Comparison of ENCODE assay signal across 23 cellular contexts in genomic region chr20:43287637-43288036, GRCh38.
"Had no signal": no experiment of that assay in that cellular context is flagged by ENCODE, and none has a peak within 500 bp of the region (broad histone marks: within the 10 kb centered on the region; RNA-seq: fewer than 3 reads in every experiment).

No MANE protein-coding gene starts in this region.

- H3K27me3 ChIP-seq: hepatocyte, testis, tibial nerve, upper lobe of right lung, vagina had no signal

- H3K27ac Mint-ChIP-seq: naive B cell; nephron; progenitor cell of endocrine pancreas; stimulated activated memory B cell treated with anti-CD40 and anti-IgM and Interleukin-4, amounts not matched to agents 10 μg/mL and 1 μg/mL and 100 μg/mL, for 72 hours; stimulated activated naive CD8-positive, alpha-beta T cell treated with anti-CD3 and anti-CD28 coated beads, Interleukin-15, Interleukin-2, amounts not matched to agents 100 ng/mL and 50 ng/mL, for 24 hours had no signal

- H3K4me3 Mint-ChIP-seq: naive B cell; nephron; stimulated activated memory B cell treated with anti-CD40 and anti-IgM and Interleukin-4, amounts not matched to agents 10 μg/mL and 1 μg/mL and 100 μg/mL, for 72 hours; stimulated activated naive CD8-positive, alpha-beta T cell treated with anti-CD3 and anti-CD28 coated beads, Interleukin-15, Interleukin-2, amounts not matched to agents 100 ng/mL and 50 ng/mL, for 24 hours had no signal

- H3K27ac ChIP-seq: hepatocyte, pancreas, spleen, testis, tibial nerve, upper lobe of right lung, vagina had no signal

- H3K27me3 Mint-ChIP-seq: progenitor cell of endocrine pancreas had no signal

- H3K79me2 ChIP-seq: hepatocyte had no signal

- H3K9me3 Mint-ChIP-seq: stimulated activated naive CD8-positive, alpha-beta T cell treated with anti-CD3 and anti-CD28 coated beads, Interleukin-15, Interleukin-2, amounts not matched to agents 100 ng/mL and 50 ng/mL, for 24 hours had no signal

- H3K36me3 ChIP-seq: pancreas, spleen, tibial nerve, upper lobe of right lung, vagina had no signal

- DNase-seq: dermis blood vessel endothelial cell; foreskin melanocyte; head of caudate nucleus; left colon; left ventricle myocardium superior; mesendoderm; naive B cell; occipital lobe; pancreas; spleen; stimulated activated CD4-positive, alpha-beta T cell treated with anti-CD3 and anti-CD28 coated beads, Interleukin-15, amount 100 ng/mL, for 24 hours; stimulated activated CD4-positive, alpha-beta T cell treated with anti-CD3 and anti-CD28 coated beads, Interleukin-1b, Interleukin-23, amount 100 ng/mL, for 48 hours; stimulated activated CD4-positive, alpha-beta T cell treated with anti-CD3 and anti-CD28 coated beads, Interleukin-4, amount 100 ng/mL, for 24 hours; testis; upper lobe of right lung had no signal

- H3K4me3 ChIP-seq: hepatocyte, pancreas, spleen, testis, tibial nerve, upper lobe of right lung, vagina had no signal

- H2AFZ ChIP-seq: hepatocyte had no signal

- H3K9me3 ChIP-seq: pancreas, spleen, testis, upper lobe of right lung, vagina had no signal

- H3K4me1 ChIP-seq: pancreas, spleen, testis, tibial nerve, upper lobe of right lung, vagina had no signal

- H3K4me2 ChIP-seq: hepatocyte had no signal

- H3K4me1 Mint-ChIP-seq: naive B cell; nephron; stimulated activated memory B cell treated with anti-CD40 and anti-IgM and Interleukin-4, amounts not matched to agents 10 μg/mL and 1 μg/mL and 100 μg/mL, for 72 hours had no signal

- ATAC-seq: left colon; left ventricle myocardium superior; pancreas; sciatic nerve; stimulated activated memory B cell treated with anti-CD40 and anti-IgM and Interleukin-4, amounts not matched to agents 10 μg/mL and 1 μg/mL and 100 μg/mL, for 72 hours; upper lobe of right lung had no signal

- FAIRE-seq: pancreas had no signal

- H3K36me3 Mint-ChIP-seq: naive B cell; stimulated activated memory B cell treated with anti-CD40 and anti-IgM and Interleukin-4, amounts not matched to agents 10 μg/mL and 1 μg/mL and 100 μg/mL, for 72 hours had no signal
